Comparison of ENCODE assay signal across 19 cellular contexts in genomic region chr17:82154881-82155331, GRCh38.
"Had no signal": no experiment of that assay in that cellular context is flagged by ENCODE, and none has a peak within 500 bp of the region (broad histone marks: within the 10 kb centered on the region; RNA-seq: fewer than 3 reads in every experiment).

No MANE protein-coding gene starts in this region.

- H3K36me3 ChIP-seq: upper lobe of right lung had no signal

- H3K4me3 ChIP-seq: adrenal gland, body of pancreas, suprapubic skin, tibial artery, upper lobe of right lung had no signal

- ATAC-seq: activated CD4-positive, alpha-beta T cell treated with anti-CD3 and anti-CD28 coated beads for 36 hours; activated CD8-positive, alpha-beta memory T cell treated with anti-CD3 and anti-CD28 coated beads, Interleukin-2, amount 10 ng/mL, durations not matched to agents 7 days and 5 days; naive thymus-derived CD4-positive, alpha-beta T cell had no signal

- H3K27ac ChIP-seq: adrenal gland, body of pancreas, parathyroid adenoma, suprapubic skin, tibial artery, upper lobe of right lung had no signal

- DNase-seq: activated CD4-positive, alpha-beta T cell treated with anti-CD3 and anti-CD28 coated beads for 36 hours; activated CD4-positive, CD25-positive, alpha-beta regulatory T cell; activated CD8-positive, alpha-beta memory T cell treated with anti-CD3 and anti-CD28 coated beads, Interleukin-2, amount 10 ng/mL, durations not matched to agents 7 days and 5 days; activated CD8-positive, alpha-beta T cell treated with anti-CD3 and anti-CD28 coated beads, Interleukin-2, amount 10 ng/mL, durations not matched to agents 7 days and 5 days; activated naive CD4-positive, alpha-beta T cell; adrenal gland; aorta; body of pancreas; effector CD8-positive, alpha-beta T cell; glutamatergic neuron; left colon; midbrain; occipital lobe; stimulated activated naive CD4-positive, alpha-beta T cell; tibial artery; upper lobe of right lung had no signal

- H3K27me3 ChIP-seq: adrenal gland, body of pancreas, suprapubic skin, tibial artery, upper lobe of right lung had no signal
